Comparison of ENCODE assay signal across 15 cellular contexts in the genomic region with DNA sequence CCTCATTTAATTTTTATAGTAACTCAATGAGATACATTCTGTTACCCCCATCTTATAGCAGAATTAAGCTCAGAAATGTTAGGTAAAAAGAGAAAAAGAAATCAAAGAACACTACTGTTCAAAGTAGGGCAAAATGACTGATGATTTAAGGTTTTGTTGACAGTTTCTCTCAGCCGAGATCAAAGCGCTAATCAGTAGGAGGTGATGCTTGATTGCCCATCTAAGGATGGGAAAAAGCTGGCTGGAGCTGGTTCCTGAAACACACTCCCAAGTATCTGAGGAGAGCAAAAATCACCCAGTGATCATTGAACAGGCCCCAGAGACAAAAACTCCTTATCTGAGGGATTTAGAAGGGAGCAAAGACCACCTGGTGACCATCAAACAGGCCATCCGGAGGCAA.
DNase-seq lines count a peak whose midpoint lies in the region; ATAC-seq, FAIRE-seq and TF ChIP-seq lines count a peak whose summit lies in the region.
"Had no signal": no experiment of that assay in that cellular context is flagged by ENCODE, and none has a peak within 500 bp of the region (broad histone marks: within the 10 kb centered on the region; RNA-seq: fewer than 3 reads in every experiment).

No MANE protein-coding gene starts in this region.

- no peaks in the 10 kb centered on the region for H4K20me1 ChIP-seq in K562 (replicated peaks; ENCODE audit: control insufficient read depth, insufficient read depth, low read length)
- no peaks in the 10 kb centered on the region for H4K20me1 ChIP-seq in neural cell (ENCODE audit: insufficient read depth)

- no TSS peak for BruUV-seq in K562 (replicated peaks; lab: Mats Ljungman, UMichigan)

- no peaks in the 10 kb centered on the region for H3K9me3 ChIP-seq in K562 (replicated peaks; ENCODE audit: control insufficient read depth, insufficient read depth, low read depth, low read length)
- H3K9me3 ChIP-seq in neural cell (ENCODE audit: low read length): no peaks in the 10 kb centered on the region
- H3K9me3 ChIP-seq: SJSA1 had no signal

- no peak for ATAC-seq in K562
- ATAC-seq: HCT116 had no signal

- H3K9me2 ChIP-seq in neural cell (ENCODE audit: insufficient read depth, low read length): no peaks in the 10 kb centered on the region

- H3K4me2 ChIP-seq in K562 (ENCODE audit: insufficient read depth, low read length) (no peak overlapping the region), neural cell (ENCODE audit: low read length) (no peak overlapping the region)

- H3K27me3 ChIP-seq in K562 (ENCODE audit: control insufficient read depth in 2 of 2, insufficient read depth in 2 of 2, low read length in 2 of 2) (no peaks in the 10 kb centered on the region), neural cell (ENCODE audit: insufficient read depth, low read depth, low read length) (no peaks in the 10 kb centered on the region)
- H3K27me3 ChIP-seq: SJSA1 had no signal

- CTCF ChIA-PET in K562 (lab: Yijun Ruan, JAX; ENCODE audit: low intra/inter-chr PET ratio): no interaction called here

- DNase-seq in NCI-H2227 (lab: John Stamatoyannopoulos, UW; ENCODE audit: unreplicated experiment): peak; percentile 25
- no peak for DNase-seq in NCI-H2227 treated with DMSO at 0.1 percent for 48 hours (lab: John Stamatoyannopoulos, UW)
- no peak for DNase-seq in K562 (ENCODE audit: extremely low read depth in 1 of 4, low spot score in 3 of 4)
- no peak for DNase-seq in GM13976 (ENCODE audit: low spot score)
- no peak for DNase-seq in SIG-M5 (lab: John Stamatoyannopoulos, UW)
- no peak for DNase-seq in lower leg skin (ENCODE audit: low spot score in 2 of 2)
- DNase-seq: CD4-positive, alpha-beta T cell; DMS153; GOT3; NCI-H1092 treated with DMSO at 0.1 percent for 48 hours; NCI-H1930; NCI-H2171 treated with DMSO at 0.1 percent for 48 hours had no signal

- TF ChIP-seq EP300 in K562 (IDR thresholded peaks at IDR 0.05; ENCODE audit: low read length) (no peak), neural cell (conservative IDR thresholded peaks at IDR 0.05; ENCODE audit: poor library complexity, severe bottlenecking) (no peak)

- intact Hi-C loops in K562 (cut with micrococcal nuclease): no loop called here
- intact Hi-C loops in lower leg skin (cut with DNase I; ENCODE audit: low total_unique reads): no loop called here

- H3K36me3 ChIP-seq in K562 (ENCODE audit: control insufficient read depth, insufficient read depth, low read length) (no peaks in the 10 kb centered on the region), neural cell (ENCODE audit: insufficient read depth, low read length) (no peaks in the 10 kb centered on the region)
- H3K36me3 ChIP-seq: SJSA1 had no signal

- H3F3A ChIP-seq in neural cell (ENCODE audit: insufficient read depth, low read length, poor library complexity, severe bottlenecking): no peaks in the 10 kb centered on the region

- WGBS in K562 (ENCODE audit: insufficient coverage, low coverage, missing lambda C conversion rate): 46% methylated on average over 3 of the region's 3 CpGs
- 88 to 92% methylated on average over 3 of the region's 3 CpGs for WGBS in lower leg skin, 2 donors

- H3K4me1 ChIP-seq in K562 (replicated peaks in 1 of 2; ENCODE audit: control insufficient read depth in 2 of 2, insufficient read depth in 2 of 2, low read length in 2 of 2): peaks cover under 1 to 9% of the 10 kb centered on the region in 2 experiments; a peak in 3 of 5 replicates

- no peaks in the 10 kb centered on the region for H3K79me2 ChIP-seq in K562 (ENCODE audit: control insufficient read depth, insufficient read depth, low read length)
- no peaks in the 10 kb centered on the region for H3K79me2 ChIP-seq in neural cell (replicated peaks; ENCODE audit: insufficient read depth, low read length)

- no peak for FAIRE-seq in K562 (lab: Jason Lieb, UNC)

- H3K27ac ChIP-seq in K562 (ENCODE audit: extremely low read depth, low read depth, low read length): no peak overlapping the region
- no peak overlapping the region for H3K27ac ChIP-seq in neural cell (ENCODE audit: low read length)
- H3K27ac ChIP-seq: SJSA1 had no signal

- in situ Hi-C loops in K562 (cut with MboI): no loop called here
- in situ Hi-C loops in GM13976 (cut with MboI; ENCODE audit: low sequenced_read_pairs, unreplicated experiment): no loop called here

- no peak for TF ChIP-seq CTCF in K562 (IDR thresholded peaks at IDR 0.05 in 2 of 3, conservative IDR thresholded peaks at IDR 0.05 in 1 of 3; ENCODE audit: insufficient read depth in 2 of 3, low read depth in 1 of 3, low read length in 3 of 3)
- TF ChIP-seq CTCF in neural cell (IDR thresholded peaks at IDR 0.05; ENCODE audit: poor library complexity, severe bottlenecking): no peak
- TF ChIP-seq CTCF in GM13976 (IDR thresholded peaks at IDR 0.05; ENCODE audit: borderline replicate concordance, control extremely low read depth, extremely low read depth, insufficient read depth, missing control alignments): no peak
- TF ChIP-seq CTCF in lower leg skin (IDR thresholded peaks at IDR 0.05): no peak

- no peak overlapping the region for H2AFZ ChIP-seq in K562 (ENCODE audit: low read depth, low read length)
- no peak overlapping the region for H2AFZ ChIP-seq in neural cell (ENCODE audit: low read depth, low read length)

- H3K4me3 ChIP-seq in K562 (no peak overlapping the region), neural cell (ENCODE audit: low read length) (no peak overlapping the region), lower leg skin (ENCODE audit: low read depth, poor library complexity, severe bottlenecking) (no peak overlapping the region)
- H3K4me3 ChIP-seq: SJSA1 had no signal

- TF ChIP-seq RAD21 in K562 (CRISPR knock-in tag; conservative IDR thresholded peaks at IDR 0.05 in 1 of 2, IDR thresholded peaks at IDR 0.05 in 1 of 2) (no peak), neural cell (conservative IDR thresholded peaks at IDR 0.05) (no peak)

- no peaks in the 10 kb centered on the region for H3K9me1 ChIP-seq in K562 (ENCODE audit: control insufficient read depth, insufficient read depth, low read length)

- H3K9ac ChIP-seq in K562 (ENCODE audit: insufficient read depth in 1 of 2, low read depth in 2 of 2, low read length in 2 of 2) (no peak overlapping the region), neural cell (ENCODE audit: low read length) (no peak overlapping the region)

- TF ChIP-seq POLR2A in K562 (conservative IDR thresholded peaks at IDR 0.05): no peak
- TF ChIP-seq POLR2A in lower leg skin (IDR thresholded peaks at IDR 0.05): no peak

- POLR2A ChIA-PET in K562 (lab: Yijun Ruan, JAX): interaction anchor here (0.7 to 1.7 kb wide), 4 partner anchors 10 to 20 kb away, joined by 3 to 9 read pairs (median 4); no protein-coding TSS in a partner anchor

TF ChIP-seq in K562, 482 proteins besides CTCF, POLR2A, EP300 and RAD21 (continues in another document):
- no peak for TF ChIP-seq SMARCA5 (IDR thresholded peaks at IDR 0.05)
- TF ChIP-seq NFE2L1 (tag; IDR thresholded peaks at IDR 0.05; ENCODE audit: borderline replicate concordance, low read depth): no peak
- TF ChIP-seq RBM25 (IDR thresholded peaks at IDR 0.05; ENCODE audit: low read depth, low read length, severe bottlenecking): no peak
- peak; percentile 81; the same call in 1 of the 2 replicates for TF ChIP-seq LEF1 (IDR thresholded peaks at IDR 0.05)
- TF ChIP-seq PBX2 (CRISPR knock-in tag; IDR thresholded peaks at IDR 0.05; ENCODE audit: low read depth): no peak
- TF ChIP-seq PBX2 (tag; conservative IDR thresholded peaks at IDR 0.05; ENCODE audit: low read depth): peak; percentile 82

TF ChIP-seq in neural cell, 6 proteins besides CTCF, POLR2A, EP300 and RAD21:
- TF ChIP-seq POLR2AphosphoS5 (IDR thresholded peaks at IDR 0.05) (peak; percentile 56), TAF1 (IDR thresholded peaks at IDR 0.05; ENCODE audit: low read depth) (no peak), MXI1 (conservative IDR thresholded peaks at IDR 0.05; ENCODE audit: poor library complexity, severe bottlenecking) (no peak), EZH2 (IDR thresholded peaks at IDR 0.05; ENCODE audit: borderline replicate concordance, insufficient read depth, low read length, poor library complexity, severe bottlenecking) (no peak), SMC3 (conservative IDR thresholded peaks at IDR 0.05; ENCODE audit: poor library complexity) (no peak)
- TF ChIP-seq, protein P1, sequence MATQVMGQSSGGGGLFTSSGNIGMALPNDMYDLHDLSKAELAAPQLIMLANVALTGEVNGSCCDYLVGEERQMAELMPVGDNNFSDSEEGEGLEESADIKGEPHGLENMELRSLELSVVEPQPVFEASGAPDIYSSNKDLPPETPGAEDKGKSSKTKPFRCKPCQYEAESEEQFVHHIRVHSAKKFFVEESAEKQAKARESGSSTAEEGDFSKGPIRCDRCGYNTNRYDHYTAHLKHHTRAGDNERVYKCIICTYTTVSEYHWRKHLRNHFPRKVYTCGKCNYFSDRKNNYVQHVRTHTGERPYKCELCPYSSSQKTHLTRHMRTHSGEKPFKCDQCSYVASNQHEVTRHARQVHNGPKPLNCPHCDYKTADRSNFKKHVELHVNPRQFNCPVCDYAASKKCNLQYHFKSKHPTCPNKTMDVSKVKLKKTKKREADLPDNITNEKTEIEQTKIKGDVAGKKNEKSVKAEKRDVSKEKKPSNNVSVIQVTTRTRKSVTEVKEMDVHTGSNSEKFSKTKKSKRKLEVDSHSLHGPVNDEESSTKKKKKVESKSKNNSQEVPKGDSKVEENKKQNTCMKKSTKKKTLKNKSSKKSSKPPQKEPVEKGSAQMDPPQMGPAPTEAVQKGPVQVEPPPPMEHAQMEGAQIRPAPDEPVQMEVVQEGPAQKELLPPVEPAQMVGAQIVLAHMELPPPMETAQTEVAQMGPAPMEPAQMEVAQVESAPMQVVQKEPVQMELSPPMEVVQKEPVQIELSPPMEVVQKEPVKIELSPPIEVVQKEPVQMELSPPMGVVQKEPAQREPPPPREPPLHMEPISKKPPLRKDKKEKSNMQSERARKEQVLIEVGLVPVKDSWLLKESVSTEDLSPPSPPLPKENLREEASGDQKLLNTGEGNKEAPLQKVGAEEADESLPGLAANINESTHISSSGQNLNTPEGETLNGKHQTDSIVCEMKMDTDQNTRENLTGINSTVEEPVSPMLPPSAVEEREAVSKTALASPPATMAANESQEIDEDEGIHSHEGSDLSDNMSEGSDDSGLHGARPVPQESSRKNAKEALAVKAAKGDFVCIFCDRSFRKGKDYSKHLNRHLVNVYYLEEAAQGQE (IDR thresholded peaks at IDR 0.05; ENCODE audit: borderline replicate concordance): no peak
